ENCODE assay signal across 19 cellular contexts in the genomic region with DNA sequence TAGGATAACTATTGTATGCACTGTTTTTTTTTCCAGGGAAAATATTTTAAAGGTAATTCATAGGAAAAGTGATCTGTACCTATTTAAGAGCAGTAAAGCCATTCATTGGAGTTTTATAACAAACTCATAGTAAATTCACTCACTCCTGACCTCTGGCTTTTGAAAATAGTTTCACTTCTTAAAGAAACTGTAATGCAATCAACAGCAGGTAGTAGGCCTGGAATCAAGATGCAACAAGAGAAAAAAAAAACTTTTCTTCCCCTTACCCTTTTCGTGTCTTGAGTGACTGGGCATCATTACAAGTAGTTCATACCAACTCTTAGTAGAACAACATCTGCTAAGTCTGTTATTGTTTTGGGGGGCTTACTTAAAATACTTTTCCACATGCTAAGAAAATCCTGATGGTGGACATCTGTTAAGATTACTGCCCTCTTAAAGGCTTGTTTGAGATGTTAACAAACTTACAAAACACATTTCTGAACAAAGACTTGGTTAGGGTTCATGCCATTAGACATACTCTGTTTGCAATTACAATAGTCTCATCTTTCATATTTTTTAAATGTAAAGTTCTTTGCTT.
A peak's percentile ranks its signal among the peaks of the same experiment; 100 is the strongest.
DNase-seq lines count a peak whose midpoint lies in the region; ATAC-seq and TF ChIP-seq lines count a peak whose summit lies in the region.
"Had no signal": no experiment of that assay in that cellular context is flagged by ENCODE, and none has a peak within 500 bp of the region (broad histone marks: within the 10 kb centered on the region; RNA-seq: fewer than 3 reads in every experiment).

No MANE protein-coding gene starts in this region.

- H3K27me3 ChIP-seq in DND-41 (ENCODE audit: insufficient read depth, low read length, poor library complexity) (no peaks in the 10 kb centered on the region), stomach (no peaks in the 10 kb centered on the region)

- H3K4me1 ChIP-seq in DND-41 (ENCODE audit: insufficient read depth, low read length) (peaks cover 16% of the 10 kb centered on the region), stomach (peaks cover 28 to 64% (median 45%) of the 10 kb centered on the region in 4 donors)

- DNase-seq in DND-41 (no peak), MV-4-11 (lab: John Stamatoyannopoulos, UW) (peak; percentile 8), endothelial cell (ENCODE audit: low spot score) (no peak), renal cortical epithelial cell (ENCODE audit: low read depth) (peak; percentile 22), stomach (no peak), hypothalamus (lab: John Stamatoyannopoulos, UW) (no peak)
- DNase-seq: activated CD4-positive, alpha-beta T cell treated with anti-CD3 and anti-CD28 coated beads, Interleukin-2, amount 50 U/mL, for 48 hours; activated naive CD8-positive, alpha-beta T cell treated with anti-CD3 and anti-CD28 coated beads for 36 hours; activated T-cell treated with anti-CD3 and anti-CD28 coated beads, Interleukin-2, amount 50 U/mL, for 4 hours; CD4-positive, alpha-beta T cell; DMS79; NCI-H2029; NCI-H524; stimulated activated CD4-positive, alpha-beta T cell treated with anti-CD3 and anti-CD28 coated beads, Interleukin-12 subunit alpha, Interleukin-12 subunit beta, amount 100 ng/mL, for 4 hours; stimulated activated naive B cell treated with anti-CD40 and anti-IgM and Interleukin-4, amounts not matched to agents 10 μg/mL and 1 μg/mL and 100 μg/mL, for 72 hours; SW 1271; trophoblast cell had no signal

- WGBS in stomach, 5 donors: 56 to 70% (median 64%) methylated on average over 1 of the region's 1 CpG

- H3K9me3 ChIP-seq in DND-41 (ENCODE audit: insufficient read depth, low read length, severe bottlenecking) (no peaks in the 10 kb centered on the region), stomach (no peaks in the 10 kb centered on the region)

- H3K36me3 ChIP-seq in DND-41 (ENCODE audit: insufficient read depth, low read length): no peaks in the 10 kb centered on the region
- no peaks in the 10 kb centered on the region for H3K36me3 ChIP-seq in stomach

- ATAC-seq in DND-41 (ENCODE audit: insufficient read depth, low read depth) (no peak), GM19452 (IDR thresholded peaks at IDR 0.05; ENCODE audit: unreplicated experiment) (no peak)
- ATAC-seq: activated T-cell treated with anti-CD3 and anti-CD28 coated beads, Interleukin-2, amount 50 U/mL, for 4 hours had no signal

- TF ChIP-seq CTCF in DND-41 (IDR thresholded peaks at IDR 0.05; ENCODE audit: borderline replicate concordance, extremely low read depth, low read length, poor library complexity, severe bottlenecking) (peak; percentile 17), endothelial cell (IDR thresholded peaks at IDR 0.05; ENCODE audit: unreplicated experiment) (peak; percentile 18), stomach (IDR thresholded peaks at IDR 0.05) (peak in 2 of 7 experiments; percentile 21 to 24)

- H3K36me3 Mint-ChIP-seq in endothelial cell (ENCODE audit: low read depth, unreplicated experiment): no peaks in the 10 kb centered on the region
- H3K36me3 Mint-ChIP-seq: activated naive CD8-positive, alpha-beta T cell treated with anti-CD3 and anti-CD28 coated beads for 36 hours had no signal

- no peak overlapping the region for H3K27ac ChIP-seq in DND-41 (ENCODE audit: low read length)
- H3K27ac ChIP-seq in stomach: peak overlapping the region in 2 of 5 donors; percentile 20 to 77

- H2AFZ ChIP-seq in DND-41 (ENCODE audit: low read depth, low read length): no peak overlapping the region

- no peaks in the 10 kb centered on the region for H4K20me1 ChIP-seq in DND-41 (ENCODE audit: insufficient read depth, low read length)

- no peak for TF ChIP-seq POLR2A in stomach (IDR thresholded peaks at IDR 0.05)

- no peak overlapping the region for H3K4me3 Mint-ChIP-seq in endothelial cell (ENCODE audit: unreplicated experiment)
- H3K4me3 Mint-ChIP-seq: activated naive CD8-positive, alpha-beta T cell treated with anti-CD3 and anti-CD28 coated beads for 36 hours; activated T-cell treated with anti-CD3 and anti-CD28 coated beads, Interleukin-2, amount 50 U/mL, for 4 hours; CD4-positive, alpha-beta T cell; stimulated activated naive B cell treated with anti-CD40 and anti-IgM and Interleukin-4, amounts not matched to agents 10 μg/mL and 1 μg/mL and 100 μg/mL, for 72 hours had no signal

- no peaks in the 10 kb centered on the region for H3K79me2 ChIP-seq in DND-41 (ENCODE audit: insufficient read depth, low read length)

- no peaks in the 10 kb centered on the region for H3K27me3 Mint-ChIP-seq in endothelial cell (ENCODE audit: unreplicated experiment)
- H3K27me3 Mint-ChIP-seq: activated naive CD8-positive, alpha-beta T cell treated with anti-CD3 and anti-CD28 coated beads for 36 hours; CD4-positive, alpha-beta T cell; stimulated activated naive B cell treated with anti-CD40 and anti-IgM and Interleukin-4, amounts not matched to agents 10 μg/mL and 1 μg/mL and 100 μg/mL, for 72 hours had no signal

- no peak overlapping the region for H3K4me2 ChIP-seq in DND-41 (ENCODE audit: insufficient read depth, low read length)

- H3K27ac Mint-ChIP-seq in endothelial cell (ENCODE audit: unreplicated experiment): no peak overlapping the region
- H3K27ac Mint-ChIP-seq: activated naive CD8-positive, alpha-beta T cell treated with anti-CD3 and anti-CD28 coated beads for 36 hours; CD4-positive, alpha-beta T cell; stimulated activated naive B cell treated with anti-CD40 and anti-IgM and Interleukin-4, amounts not matched to agents 10 μg/mL and 1 μg/mL and 100 μg/mL, for 72 hours had no signal

- no peaks in the 10 kb centered on the region for H3K4me1 Mint-ChIP-seq in endothelial cell (ENCODE audit: unreplicated experiment)
- H3K4me1 Mint-ChIP-seq: stimulated activated naive B cell treated with anti-CD40 and anti-IgM and Interleukin-4, amounts not matched to agents 10 μg/mL and 1 μg/mL and 100 μg/mL, for 72 hours had no signal

- no peaks in the 10 kb centered on the region for H3K9me3 Mint-ChIP-seq in endothelial cell (ENCODE audit: unreplicated experiment)
- H3K9me3 Mint-ChIP-seq: activated naive CD8-positive, alpha-beta T cell treated with anti-CD3 and anti-CD28 coated beads for 36 hours; activated T-cell treated with anti-CD3 and anti-CD28 coated beads, Interleukin-2, amount 50 U/mL, for 4 hours; CD4-positive, alpha-beta T cell; stimulated activated naive B cell treated with anti-CD40 and anti-IgM and Interleukin-4, amounts not matched to agents 10 μg/mL and 1 μg/mL and 100 μg/mL, for 72 hours had no signal

- TF ChIP-seq EP300 in stomach (IDR thresholded peaks at IDR 0.05): no peak

- H3K4me3 ChIP-seq in DND-41 (ENCODE audit: low read depth in 1 of 2, low read length in 2 of 2): no peak overlapping the region
- no peak overlapping the region for H3K4me3 ChIP-seq in stomach
- H3K4me3 ChIP-seq: lung had no signal

- no peak overlapping the region for H3K9ac ChIP-seq in DND-41 (ENCODE audit: low read depth, low read length)

- intact Hi-C loops in stomach (cut with DNase I; ENCODE audit: low total_unique reads): no loop called here

Comparison
In these comparisons a context has a peak if more than half of its experiments do, and no peak if none do; other contexts are left out.
1. DNase-seq: peak in MV-4-11 (single experiment) and renal cortical epithelial cell (single experiment); none in DND-41 (single experiment), endothelial cell (single experiment), stomach (single experiment) and hypothalamus (0 of 51).